ENCODE assay signal across 7 cellular contexts in the genomic region with DNA sequence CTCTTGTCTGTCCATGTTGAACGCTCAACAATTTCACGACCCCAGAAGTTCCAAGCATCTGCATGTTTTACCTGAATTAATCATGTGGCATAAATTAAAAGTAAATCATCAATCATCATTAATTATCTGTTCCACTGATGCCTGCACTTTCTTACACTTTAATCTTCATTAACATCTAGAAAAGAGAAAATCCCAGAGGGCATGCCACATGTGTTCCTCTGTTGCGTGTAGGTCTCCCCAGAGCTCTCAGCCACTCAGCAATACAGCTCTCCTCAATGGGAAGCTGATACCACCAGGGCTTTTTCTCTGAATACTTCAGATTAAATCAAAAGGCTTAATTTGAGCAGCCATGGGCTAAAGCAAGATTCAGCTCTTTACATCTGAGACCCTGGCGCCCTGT.
"Had no signal": no experiment of that assay in that cellular context is flagged by ENCODE, and none has a peak within 500 bp of the region (broad histone marks: within the 10 kb centered on the region; RNA-seq: fewer than 3 reads in every experiment).

No MANE protein-coding gene starts in this region.

- H3K36me3 Mint-ChIP-seq: IgD-negative memory B cell had no signal

- H3K9me3 Mint-ChIP-seq: HFFc6 had no signal

- H3K4me1 Mint-ChIP-seq: IgD-negative memory B cell had no signal

- DNase-seq: GM23248, GOT3, H7, HFFc6 had no signal

- H3K27me3 Mint-ChIP-seq: IgD-negative memory B cell had no signal

- ATAC-seq: HCT116, HepG2 had no signal

- H3K27ac Mint-ChIP-seq: HFFc6, IgD-negative memory B cell had no signal

- H3K4me3 Mint-ChIP-seq: HFFc6, IgD-negative memory B cell had no signal
